Comparison of ENCODE assay signal across 8 cellular contexts in the genomic region with DNA sequence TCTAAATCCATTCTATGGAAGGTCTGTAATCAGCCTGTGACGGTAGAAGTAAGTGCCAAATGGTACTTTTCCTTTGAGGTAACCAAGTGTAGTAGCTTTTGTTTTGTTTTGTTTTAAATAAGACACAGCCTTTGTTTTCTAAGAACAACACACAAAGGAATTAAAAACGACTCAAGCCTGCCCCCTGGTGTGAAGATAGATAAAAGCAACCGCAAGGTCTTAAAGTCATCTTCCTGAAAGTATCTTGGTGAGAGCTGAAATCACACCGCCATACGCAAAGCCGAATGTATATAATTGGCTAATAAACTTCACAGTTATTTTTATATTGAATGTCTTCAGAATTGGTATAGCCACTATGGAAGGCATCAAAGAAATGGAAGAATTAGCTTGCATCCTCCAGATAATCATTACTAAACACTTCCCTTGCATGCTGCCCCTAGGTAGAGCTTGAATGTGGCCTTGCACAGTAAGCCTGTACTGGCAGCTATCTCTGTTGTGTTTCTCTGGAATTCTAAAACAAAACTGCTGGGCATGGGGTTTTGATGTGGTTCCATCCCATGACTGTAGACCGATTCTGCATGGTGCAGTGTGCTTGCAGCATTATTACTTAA.
DNase-seq lines count a peak whose midpoint lies in the region; ATAC-seq and TF ChIP-seq lines count a peak whose summit lies in the region.

No MANE protein-coding gene starts in this region.

- ATAC-seq in GM19395 (IDR thresholded peaks at IDR 0.05; ENCODE audit: unreplicated experiment) (peak; percentile 75), Panc1 (no peak), lower lobe of right lung (peak; percentile 40 to 66), HG03460 (IDR thresholded peaks at IDR 0.05; ENCODE audit: unreplicated experiment) (no peak)

- no peak for TF ChIP-seq POLR2A in thyroid gland (IDR thresholded peaks at IDR 0.05)

- H3K27ac ChIP-seq in Panc1 (ENCODE audit: low read length), result no peak overlapping the region
- no peak overlapping the region for H3K27ac ChIP-seq in lower lobe of right lung
- no peak overlapping the region for H3K27ac ChIP-seq in thyroid gland

- H3K36me3 ChIP-seq in Panc1 (ENCODE audit: control insufficient read depth, insufficient read depth, low read length) (no peaks in the 10 kb centered on the region), lower lobe of right lung (no peaks in the 10 kb centered on the region), thyroid gland (no peaks in the 10 kb centered on the region)

- DNase-seq in DMS 273 (lab: John Stamatoyannopoulos, UW; ENCODE audit: unreplicated experiment), result peak; percentile 82
- peak; percentile 74 to 78 for DNase-seq in Kasumi-1 (lab: John Stamatoyannopoulos, UW)
- peak; percentile 39 for DNase-seq in Panc1 (ENCODE audit: low read depth, low spot score)
- DNase-seq in cardiac fibroblast (ENCODE audit: low read depth in 2 of 2), result peak; percentile 79 to 86
- DNase-seq in lower lobe of right lung, result no peak
- peak; percentile 55 to 67 for DNase-seq in thyroid gland

- BruUV-seq in Panc1 (replicated peaks; lab: Mats Ljungman, UMichigan), result no TSS peak

- no peaks in the 10 kb centered on the region for H3K4me1 ChIP-seq in Panc1 (ENCODE audit: control insufficient read depth, insufficient read depth, low read length)
- H3K4me1 ChIP-seq in lower lobe of right lung, result no peaks in the 10 kb centered on the region
- H3K4me1 ChIP-seq in thyroid gland, result peaks cover 0 to 4% of the 10 kb centered on the region in 2 donors

- TF ChIP-seq CTCF in Panc1 (IDR thresholded peaks at IDR 0.05) (peak; percentile 67; the same call in 1 of the 2 replicates), cardiac fibroblast (IDR thresholded peaks at IDR 0.05; ENCODE audit: low read depth, low read length) (peak; percentile 58), lower lobe of right lung (IDR thresholded peaks at IDR 0.05) (peak; percentile 68), thyroid gland (IDR thresholded peaks at IDR 0.05) (peak in 5 of 6 experiments; percentile 58 to 80 (median 66))

- intact Hi-C loops in Panc1 (cut with micrococcal nuclease; ENCODE audit: unreplicated experiment), result loop anchor here (1.0 to 10.0 kb wide), 2 partner anchors 202 to 1665 kb away; no protein-coding TSS in a partner anchor
- intact Hi-C loops in lower lobe of right lung (cut with DNase I), result loop anchor here (5.0 to 10.0 kb wide), 2 partner anchors 203 to 1935 kb away; no protein-coding TSS in a partner anchor
- intact Hi-C loops in thyroid gland (cut with DNase I), result loop anchor here (2.0 to 10.0 kb wide), 2 partner anchors 201 to 855 kb away; no protein-coding TSS in a partner anchor

- no peak overlapping the region for H3K4me3 ChIP-seq in Panc1 (ENCODE audit: low read depth in 2 of 2, low read length in 2 of 2)
- no peak overlapping the region for H3K4me3 ChIP-seq in cardiac fibroblast (replicated peaks in 1 of 2; ENCODE audit: low read depth in 2 of 2, low read length in 2 of 2)
- no peak overlapping the region for H3K4me3 ChIP-seq in lower lobe of right lung
- H3K4me3 ChIP-seq in thyroid gland (replicated peaks in 1 of 3), result no peak overlapping the region

- in situ Hi-C loops in Panc1 (cut with HindIII; ENCODE audit: low pct_unique_long_range_greater_than_20kb, low sequenced_read_pairs), result no loop called here

- POLR2A ChIA-PET in Panc1 (lab: Charles Lee), result no interaction called here

- H3K27me3 ChIP-seq in Panc1 (ENCODE audit: control insufficient read depth, insufficient read depth, low read length) (no peaks in the 10 kb centered on the region), lower lobe of right lung (ENCODE audit: low read depth) (no peaks in the 10 kb centered on the region), thyroid gland (no peaks in the 10 kb centered on the region)

- 26 to 28% methylated on average over 7 of the region's 7 CpGs for WGBS in thyroid gland, 2 donors

- H3K9me3 ChIP-seq in Panc1 (ENCODE audit: control insufficient read depth, insufficient read depth, low read depth, low read length), result no peaks in the 10 kb centered on the region
- H3K9me3 ChIP-seq in lower lobe of right lung, result no peaks in the 10 kb centered on the region
- H3K9me3 ChIP-seq in thyroid gland, result no peaks in the 10 kb centered on the region

- CTCF ChIA-PET in Panc1 (lab: Charles Lee), result interaction anchor here (0.5 to 1.9 kb wide), 6 partner anchors 17 to 202 kb away, joined by 3 to 27 read pairs (median 4); no protein-coding TSS in a partner anchor

Comparison
In these comparisons a context has a peak if more than half of its experiments do, and no peak if none do; other contexts are left out.
1. ATAC-seq: peak in GM19395 (single experiment) and lower lobe of right lung (2 of 2); none in Panc1 (single experiment) and HG03460 (single experiment).
2. Peak in every context shown above with its lines, with median percentiles within 50 percentile points of each other: CTCF ChIP-seq.